Comparison of ENCODE assay signal across 19 cellular contexts in the genomic region with DNA sequence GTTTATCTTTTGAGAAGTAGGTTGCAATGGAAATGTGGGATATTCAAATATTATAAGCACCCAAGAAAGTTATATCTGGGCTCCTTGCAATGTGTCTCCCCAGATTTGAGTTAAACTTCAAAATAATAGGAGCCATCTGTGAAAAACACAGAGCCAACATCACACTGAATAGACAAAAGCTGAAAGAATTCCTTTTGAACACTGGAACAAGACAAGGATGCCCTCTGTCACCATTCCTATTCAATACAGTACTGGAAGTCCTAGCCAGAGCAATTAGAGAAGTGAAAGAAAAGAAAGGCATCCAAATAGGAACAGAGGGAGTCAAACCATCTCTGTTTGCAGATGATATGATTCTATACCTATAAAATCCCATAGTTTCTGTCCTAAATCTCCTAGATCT.
DNase-seq lines count a peak whose midpoint lies in the region; ATAC-seq lines count a peak whose summit lies in the region.
"Had no signal": no experiment of that assay in that cellular context is flagged by ENCODE, and none has a peak within 500 bp of the region (broad histone marks: within the 10 kb centered on the region; RNA-seq: fewer than 3 reads in every experiment).

No MANE protein-coding gene starts in this region.

- no peak overlapping the region for H3K23ac ChIP-seq in neuronal stem cell (ENCODE audit: low read depth, low read length, poor library complexity)

- in situ Hi-C loops in ACHN (cut with HindIII; ENCODE audit: low pct_ligation_motif_present, low pct_unique_long_range_greater_than_20kb, low sequenced_read_pairs): no loop called here

- no peaks in the 10 kb centered on the region for H3K27me3 ChIP-seq in neuronal stem cell (ENCODE audit: control insufficient read depth in 3 of 3, insufficient read depth in 3 of 3, low read depth in 1 of 3, low read length in 3 of 3)
- H3K27me3 ChIP-seq: BLaER1 had no signal

- no peak overlapping the region for H3K4ac ChIP-seq in neuronal stem cell (ENCODE audit: low read length)

- ATAC-seq in HG03045 (IDR thresholded peaks at IDR 0.05; ENCODE audit: unreplicated experiment) (no peak), GM21825 (IDR thresholded peaks at IDR 0.05; ENCODE audit: unreplicated experiment) (no peak)
- ATAC-seq: GM12878 had no signal

- no peak overlapping the region for H3K14ac ChIP-seq in neuronal stem cell (ENCODE audit: low read length)

- H2BK12ac ChIP-seq in neuronal stem cell (ENCODE audit: low read length): no peak overlapping the region

- no peak overlapping the region for H2AK5ac ChIP-seq in neuronal stem cell (ENCODE audit: low read depth, low read length)

- no peak overlapping the region for H3K18ac ChIP-seq in neuronal stem cell (ENCODE audit: low read length)

- H3K9me3 ChIP-seq in neuronal stem cell (replicated peaks in 1 of 2; ENCODE audit: control insufficient read depth in 2 of 2, insufficient read depth in 1 of 2, low read depth in 1 of 2, low read length in 2 of 2): no peaks in the 10 kb centered on the region

- H3K27ac ChIP-seq in caudate nucleus (ENCODE audit: low read depth, low read length) (peak overlapping the region; percentile 32), neuronal stem cell (replicated peaks; ENCODE audit: low read length) (peak overlapping the region; percentile 69)
- H3K27ac ChIP-seq: BLaER1, HL-60, KMS-11 had no signal

- DNase-seq in caudate nucleus (lab: John Stamatoyannopoulos, UW) (peak in 2 of 61 donors; percentile 0), medulla oblongata (ENCODE audit: extremely low spot score) (peak; percentile 24), neuronal stem cell (ENCODE audit: low spot score) (no peak), superior temporal gyrus (ENCODE audit: extremely low spot score) (peak; percentile 36), NCI-H510A treated with DMSO at 0.1 percent for 48 hours (lab: John Stamatoyannopoulos, UW) (no peak), ACHN (no peak)
- DNase-seq: AML-193; CD4-positive, alpha-beta memory T cell; DMS 273 treated with DMSO at 0.1 percent for 48 hours; DMS53; DND-41; EL; H9 had no signal

- no peak overlapping the region for H3K4me2 ChIP-seq in neuronal stem cell (ENCODE audit: insufficient read depth, low read length, poor library complexity, severe bottlenecking)
- H3K4me2 ChIP-seq: BLaER1, KMS-11 had no signal

- no peak overlapping the region for H4K8ac ChIP-seq in neuronal stem cell (ENCODE audit: low read depth, low read length)

- no peak overlapping the region for H2BK5ac ChIP-seq in neuronal stem cell (ENCODE audit: low read length)

- no peak overlapping the region for H3K9ac ChIP-seq in neuronal stem cell (ENCODE audit: low read depth, low read length, poor library complexity)
- H3K9ac ChIP-seq: BLaER1, KMS-11 had no signal

- no peak overlapping the region for H2BK120ac ChIP-seq in neuronal stem cell (ENCODE audit: low read depth, low read length)

- H3K36me3 ChIP-seq in neuronal stem cell (replicated peaks in 1 of 2; ENCODE audit: control insufficient read depth in 2 of 2, insufficient read depth in 2 of 2, low read length in 2 of 2): no peaks in the 10 kb centered on the region
- H3K36me3 ChIP-seq: BLaER1 had no signal

- H4K91ac ChIP-seq in neuronal stem cell (ENCODE audit: low read depth, low read length, poor library complexity): no peak overlapping the region

- H3K79me1 ChIP-seq in neuronal stem cell (ENCODE audit: low read depth, low read length): no peaks in the 10 kb centered on the region

- no peaks in the 10 kb centered on the region for H3K4me1 ChIP-seq in neuronal stem cell (ENCODE audit: control insufficient read depth in 2 of 2, insufficient read depth in 1 of 2, low read depth in 1 of 2, low read length in 2 of 2)
- H3K4me1 ChIP-seq: BLaER1 had no signal

- no peak overlapping the region for H2BK15ac ChIP-seq in neuronal stem cell (ENCODE audit: low read length)

- H3K4me3 ChIP-seq in neuronal stem cell (ENCODE audit: low read length in 2 of 2): no peak overlapping the region
- H3K4me3 ChIP-seq: BLaER1, GM12878 had no signal

- H2AFZ ChIP-seq in neuronal stem cell (ENCODE audit: low read length): no peak overlapping the region

Comparison
In these comparisons a context has a peak if more than half of its experiments do, and no peak if none do; other contexts are left out.
1. DNase-seq: peak in medulla oblongata (single experiment) and superior temporal gyrus (single experiment); none in neuronal stem cell (single experiment), NCI-H510A treated with DMSO at 0.1 percent for 48 hours (single experiment) and ACHN (single experiment).